13 cellular contexts compared by ENCODE assay signal in the genomic region with DNA sequence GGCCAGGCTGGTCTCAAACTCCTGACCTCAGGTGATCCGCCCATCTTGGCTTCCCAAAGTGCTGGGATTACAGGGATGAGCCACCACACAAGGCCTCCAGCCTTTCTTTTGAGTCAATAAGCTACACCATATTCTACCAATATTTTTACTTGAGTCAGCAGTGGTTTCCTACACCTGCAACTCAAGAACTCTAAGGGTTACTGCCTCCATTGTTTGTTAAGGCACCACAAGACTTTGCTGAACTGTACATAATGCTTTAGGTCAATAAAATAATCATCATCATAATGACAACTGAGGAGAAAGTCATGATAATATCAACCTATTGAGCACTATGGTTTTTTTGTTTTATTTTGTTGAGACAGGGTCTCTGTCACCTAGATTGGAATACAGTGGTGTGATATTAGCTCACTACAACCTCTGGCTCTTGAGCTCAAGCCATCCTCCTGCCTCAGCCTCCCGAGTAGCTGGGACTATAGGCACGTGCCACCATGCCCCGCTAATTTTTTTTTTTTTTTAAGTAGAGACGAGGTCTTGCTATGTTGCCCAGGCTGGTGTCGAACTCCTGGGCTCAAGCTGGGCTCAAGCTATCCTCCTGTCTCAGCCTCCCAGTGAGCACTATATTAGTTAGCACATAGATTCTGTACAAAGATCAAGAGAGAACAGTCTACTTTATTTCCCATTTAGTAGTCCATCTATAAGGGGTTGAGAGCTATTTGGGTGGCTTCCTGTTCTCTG. TPM values are rescaled to one million over a fixed set of nuclear protein-coding genes. Genes with fewer than 3 reads are reported as not detected.
DNase-seq lines count a peak whose midpoint lies in the region; ATAC-seq, FAIRE-seq and TF ChIP-seq lines count a peak whose summit lies in the region.
"Had no signal": no experiment of that assay in that cellular context is flagged by ENCODE, and none has a peak within 500 bp of the region (broad histone marks: within the 10 kb centered on the region; RNA-seq: fewer than 3 reads in every experiment).

No MANE protein-coding gene starts in this region.

- H3K27me3 ChIP-seq in OCI-LY1 (ENCODE audit: insufficient read depth, low read length) (no peaks in the 10 kb centered on the region), smooth muscle cell (ENCODE audit: low read depth) (no peaks in the 10 kb centered on the region), BE2C (no peaks in the 10 kb centered on the region)
- H3K27me3 ChIP-seq: MG63, upper lobe of left lung had no signal

- H3K4me1 Mint-ChIP-seq in activated CD4-positive, alpha-beta memory T cell treated with anti-CD3 and anti-CD28 coated beads for 36 hours (ENCODE audit: low read depth) = peaks cover 17% of the 10 kb centered on the region
- peaks cover 19% of the 10 kb centered on the region for H3K4me1 Mint-ChIP-seq in activated CD4-positive, alpha-beta memory T cell treated with anti-CD3 and anti-CD28 coated beads, Interleukin-2, amount 10 ng/mL, durations not matched to agents 7 days and 5 days
- peaks cover 10% of the 10 kb centered on the region for H3K4me1 Mint-ChIP-seq in central memory CD8-positive, alpha-beta T cell

- no peaks in the 10 kb centered on the region for H3K9me2 ChIP-seq in OCI-LY1 (ENCODE audit: low read depth, low read length)

- H3K27ac ChIP-seq in OCI-LY1 (ENCODE audit: low read depth, low read length, poor library complexity, severe bottlenecking) (peak overlapping the region; percentile 70), smooth muscle cell (ENCODE audit: low read depth) (peak overlapping the region; percentile 3)

- H3F3A ChIP-seq in OCI-LY1 (ENCODE audit: insufficient read depth, low read length) = peaks cover 5% of the 10 kb centered on the region; the same call in 1 of the 2 replicates
- H3F3A ChIP-seq in smooth muscle cell (ENCODE audit: low read depth) = no peaks in the 10 kb centered on the region

- no peak for FAIRE-seq in HTR-8/SVneo (lab: Jason Lieb, UNC)
- FAIRE-seq: GM12892 had no signal

- intact Hi-C loops in activated CD4-positive, alpha-beta memory T cell treated with anti-CD3 and anti-CD28 coated beads for 36 hours (cut with micrococcal nuclease) = no loop called here

- H3K4me3 ChIP-seq in OCI-LY1 (ENCODE audit: low read depth, low read length, poor library complexity, severe bottlenecking) (no peak overlapping the region), smooth muscle cell (no peak overlapping the region), BE2C (ENCODE audit: low read depth, low read length) (no peak overlapping the region)
- H3K4me3 ChIP-seq: MG63, upper lobe of left lung had no signal

- H3K4me2 ChIP-seq in OCI-LY1 (ENCODE audit: low read length) = no peak overlapping the region
- H3K4me2 ChIP-seq in smooth muscle cell = no peak overlapping the region

- no peak for DNase-seq in activated CD4-positive, alpha-beta memory T cell treated with anti-CD3 and anti-CD28 coated beads for 36 hours
- no peak for DNase-seq in activated CD4-positive, alpha-beta memory T cell treated with anti-CD3 and anti-CD28 coated beads, Interleukin-2, amount 10 ng/mL, durations not matched to agents 7 days and 5 days
- no peak for DNase-seq in central memory CD8-positive, alpha-beta T cell (ENCODE audit: low spot score in 2 of 2)
- DNase-seq in smooth muscle cell (lab: John Stamatoyannopoulos, UW; ENCODE audit: unreplicated experiment) (no peak), BE2C (no peak), HTR-8/SVneo (ENCODE audit: insufficient read length, low spot score) (no peak)
- DNase-seq in activated CD4-positive, alpha-beta T cell treated with anti-CD3 and anti-CD28 coated beads for 48 hours = no peak
- DNase-seq: activated CD8-positive, alpha-beta memory T cell treated with anti-CD3 and anti-CD28 coated beads for 24 hours had no signal

- no peak overlapping the region for H2AFZ ChIP-seq in OCI-LY1 (ENCODE audit: low read length)
- H2AFZ ChIP-seq in smooth muscle cell (ENCODE audit: low read depth) = no peak overlapping the region

- H3K9me3 ChIP-seq in OCI-LY1 (ENCODE audit: low read length) (peaks cover 5% of the 10 kb centered on the region; the same call in 1 of the 2 replicates), smooth muscle cell (replicated peaks; ENCODE audit: low read depth) (no peaks in the 10 kb centered on the region), BE2C (peaks cover 4% of the 10 kb centered on the region)
- H3K9me3 ChIP-seq: upper lobe of left lung had no signal

- 98% methylated on average over 6 of the region's 6 CpGs for WGBS in smooth muscle cell (ENCODE audit: low lambda C conversion rate)

- peaks cover 2% of the 10 kb centered on the region for H3K9me3 Mint-ChIP-seq in activated CD4-positive, alpha-beta memory T cell treated with anti-CD3 and anti-CD28 coated beads for 36 hours
- peaks cover 14% of the 10 kb centered on the region for H3K9me3 Mint-ChIP-seq in activated CD4-positive, alpha-beta memory T cell treated with anti-CD3 and anti-CD28 coated beads, Interleukin-2, amount 10 ng/mL, durations not matched to agents 7 days and 5 days
- no peaks in the 10 kb centered on the region for H3K9me3 Mint-ChIP-seq in central memory CD8-positive, alpha-beta T cell
- H3K9me3 Mint-ChIP-seq: neural crest cell had no signal

- H3K9ac ChIP-seq in OCI-LY1 (ENCODE audit: low read length) = no peak overlapping the region
- no peak overlapping the region for H3K9ac ChIP-seq in smooth muscle cell (ENCODE audit: low read depth)

- no peak overlapping the region for H3K4me3 Mint-ChIP-seq in activated CD4-positive, alpha-beta memory T cell treated with anti-CD3 and anti-CD28 coated beads for 36 hours
- no peak overlapping the region for H3K4me3 Mint-ChIP-seq in activated CD4-positive, alpha-beta memory T cell treated with anti-CD3 and anti-CD28 coated beads, Interleukin-2, amount 10 ng/mL, durations not matched to agents 7 days and 5 days
- no peak overlapping the region for H3K4me3 Mint-ChIP-seq in central memory CD8-positive, alpha-beta T cell
- H3K4me3 Mint-ChIP-seq: neural crest cell had no signal

- TF ChIP-seq CTCF in OCI-LY1 (IDR thresholded peaks at IDR 0.05; ENCODE audit: low read length) (no peak), smooth muscle cell (IDR thresholded peaks at IDR 0.05; ENCODE audit: borderline replicate concordance, insufficient read depth, poor library complexity, severe bottlenecking) (no peak), BE2C (IDR thresholded peaks at IDR 0.05; ENCODE audit: low read depth, low read length) (no peak)

- POLR2A ChIA-PET in activated CD4-positive, alpha-beta memory T cell treated with anti-CD3 and anti-CD28 coated beads for 36 hours (lab: Charles Lee) = no interaction called here
- POLR2A ChIA-PET in activated CD4-positive, alpha-beta memory T cell treated with anti-CD3 and anti-CD28 coated beads, Interleukin-2, amount 10 ng/mL, durations not matched to agents 7 days and 5 days (lab: Charles Lee) = interaction anchor here (1.2 to 1.5 kb wide), 4 partner anchors 7 to 111 kb away, joined by 3 to 8 read pairs (median 4); no protein-coding TSS in a partner anchor

- no peak for ATAC-seq in central memory CD8-positive, alpha-beta T cell (replicated peaks; ENCODE audit: extremely low read depth, poor library complexity, severe bottlenecking)

- H4K20me1 ChIP-seq in OCI-LY1 (ENCODE audit: insufficient read depth, low read length) = no peaks in the 10 kb centered on the region
- H4K20me1 ChIP-seq in smooth muscle cell (ENCODE audit: low read depth) = no peaks in the 10 kb centered on the region

- CTCF ChIA-PET in activated CD4-positive, alpha-beta memory T cell treated with anti-CD3 and anti-CD28 coated beads for 36 hours (lab: Charles Lee) = interaction anchor here (0.9 to 3.4 kb wide), 7 partner anchors 8 to 230 kb away, joined by 3 to 24 read pairs (median 5); no protein-coding TSS in a partner anchor
- CTCF ChIA-PET in activated CD4-positive, alpha-beta memory T cell treated with anti-CD3 and anti-CD28 coated beads, Interleukin-2, amount 10 ng/mL, durations not matched to agents 7 days and 5 days (lab: Charles Lee) = interaction anchor here (0.6 to 3.8 kb wide), 8 partner anchors 8 to 244 kb away, joined by 3 to 21 read pairs (median 4); no protein-coding TSS in a partner anchor

- peak overlapping the region; percentile 28 for H3K27ac Mint-ChIP-seq in activated CD4-positive, alpha-beta memory T cell treated with anti-CD3 and anti-CD28 coated beads for 36 hours
- no peak overlapping the region for H3K27ac Mint-ChIP-seq in activated CD4-positive, alpha-beta memory T cell treated with anti-CD3 and anti-CD28 coated beads, Interleukin-2, amount 10 ng/mL, durations not matched to agents 7 days and 5 days
- H3K27ac Mint-ChIP-seq in central memory CD8-positive, alpha-beta T cell (ENCODE audit: low read depth) = peak overlapping the region; percentile 25

- H3K4me1 ChIP-seq in OCI-LY1 (ENCODE audit: insufficient read depth, low read length, severe bottlenecking) (peaks cover 20% of the 10 kb centered on the region), smooth muscle cell (ENCODE audit: low read depth) (no peaks in the 10 kb centered on the region), BE2C (peaks cover 6% of the 10 kb centered on the region)
- H3K4me1 ChIP-seq: upper lobe of left lung had no signal

- no peaks in the 10 kb centered on the region for H3K36me3 Mint-ChIP-seq in activated CD4-positive, alpha-beta memory T cell treated with anti-CD3 and anti-CD28 coated beads for 36 hours
- H3K36me3 Mint-ChIP-seq in activated CD4-positive, alpha-beta memory T cell treated with anti-CD3 and anti-CD28 coated beads, Interleukin-2, amount 10 ng/mL, durations not matched to agents 7 days and 5 days (ENCODE audit: low read depth) = no peaks in the 10 kb centered on the region
- no peaks in the 10 kb centered on the region for H3K36me3 Mint-ChIP-seq in central memory CD8-positive, alpha-beta T cell (ENCODE audit: insufficient read depth)

- H3K79me2 ChIP-seq in OCI-LY1 (ENCODE audit: insufficient read depth, low read length) = no peaks in the 10 kb centered on the region
- no peaks in the 10 kb centered on the region for H3K79me2 ChIP-seq in smooth muscle cell (ENCODE audit: low read depth)

- H3K36me3 ChIP-seq in OCI-LY1 (ENCODE audit: insufficient read depth, low read length) (peaks cover 54% of the 10 kb centered on the region), smooth muscle cell (ENCODE audit: low read depth) (no peaks in the 10 kb centered on the region), BE2C (no peaks in the 10 kb centered on the region)
- H3K36me3 ChIP-seq: MG63, upper lobe of left lung had no signal

- no peaks in the 10 kb centered on the region for H3K27me3 Mint-ChIP-seq in activated CD4-positive, alpha-beta memory T cell treated with anti-CD3 and anti-CD28 coated beads for 36 hours
- H3K27me3 Mint-ChIP-seq in activated CD4-positive, alpha-beta memory T cell treated with anti-CD3 and anti-CD28 coated beads, Interleukin-2, amount 10 ng/mL, durations not matched to agents 7 days and 5 days = no peaks in the 10 kb centered on the region
- H3K27me3 Mint-ChIP-seq in central memory CD8-positive, alpha-beta T cell = no peaks in the 10 kb centered on the region

RNA-seq across cellular contexts. Expression of gene ZMYND8, which starts 34.9 kb away (rescaled TPM):
- 10 to 100 TPM; 28.1 to 29.6 TPM for total RNA-seq in activated CD4-positive, alpha-beta memory T cell treated with anti-CD3 and anti-CD28 coated beads for 36 hours
- total RNA-seq in activated CD4-positive, alpha-beta memory T cell treated with anti-CD3 and anti-CD28 coated beads, Interleukin-2, amount 10 ng/mL, durations not matched to agents 7 days and 5 days = 10 to 100 TPM; 37.8 to 44.2 TPM
- 22.7 and 24.1 TPM in 2 replicates for total RNA-seq in smooth muscle cell
- polyA plus RNA-seq in smooth muscle cell = 14.7 and 15.2 TPM in 2 replicates
- polyA plus RNA-seq in BE2C (2012; ENCODE audit: insufficient read depth, insufficient read length, low read depth) = 60.5 TPM
